In the genomic region with DNA sequence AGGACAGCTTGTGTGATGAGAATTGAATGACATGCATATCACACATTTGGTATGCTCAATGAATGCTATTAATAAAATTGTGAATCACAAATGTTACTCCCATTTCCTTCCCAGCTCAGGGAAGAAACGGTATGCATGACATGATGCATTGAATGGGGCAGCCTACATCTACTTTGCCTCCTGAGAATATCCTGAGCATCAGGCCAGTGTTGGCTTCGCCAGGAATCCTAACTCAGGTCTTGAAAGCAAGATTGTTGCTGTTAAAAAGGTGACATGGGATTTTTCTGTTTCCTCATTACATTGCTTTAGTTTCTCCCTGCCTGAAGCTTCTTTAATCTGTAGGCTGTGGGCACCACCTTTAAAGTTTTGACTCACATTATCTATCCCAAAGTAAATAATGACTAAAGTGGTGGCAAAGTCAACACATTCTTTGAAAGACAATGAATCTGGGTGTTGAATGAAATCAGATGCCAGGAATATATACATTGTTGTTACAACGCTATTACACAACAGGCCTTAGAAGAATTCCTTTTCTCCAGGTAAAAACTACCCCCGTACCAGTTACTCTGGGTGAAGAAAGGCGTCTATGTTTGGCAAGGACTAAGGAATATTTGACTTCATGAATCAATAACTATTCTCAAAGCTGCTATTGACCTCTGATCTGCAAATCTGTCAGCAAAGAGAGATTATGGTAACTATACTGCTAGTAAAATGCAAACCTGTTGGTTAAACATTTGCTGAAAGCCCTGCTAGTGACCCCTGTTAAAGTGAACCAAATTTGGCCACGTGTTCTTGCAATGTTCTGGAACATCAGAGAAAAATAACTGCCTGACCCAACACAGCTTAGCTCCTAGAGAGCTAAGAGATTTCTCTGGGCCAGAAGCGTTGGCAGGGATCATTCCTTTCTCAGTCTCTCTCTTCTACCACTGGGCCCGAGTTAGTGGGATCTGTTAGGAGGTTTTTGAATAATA, we compare ENCODE assay signal across 1 cellular context.
A peak's percentile ranks its signal among the peaks of the same experiment; 100 is the strongest.
TF ChIP-seq lines count a peak whose summit lies in the region.

No MANE protein-coding gene starts in this region.

TF ChIP-seq in HepG2, 621 proteins besides CTCF, POLR2A, EP300 and RAD21 (continued from another document and continues in another):
- TF ChIP-seq, protein P1, sequence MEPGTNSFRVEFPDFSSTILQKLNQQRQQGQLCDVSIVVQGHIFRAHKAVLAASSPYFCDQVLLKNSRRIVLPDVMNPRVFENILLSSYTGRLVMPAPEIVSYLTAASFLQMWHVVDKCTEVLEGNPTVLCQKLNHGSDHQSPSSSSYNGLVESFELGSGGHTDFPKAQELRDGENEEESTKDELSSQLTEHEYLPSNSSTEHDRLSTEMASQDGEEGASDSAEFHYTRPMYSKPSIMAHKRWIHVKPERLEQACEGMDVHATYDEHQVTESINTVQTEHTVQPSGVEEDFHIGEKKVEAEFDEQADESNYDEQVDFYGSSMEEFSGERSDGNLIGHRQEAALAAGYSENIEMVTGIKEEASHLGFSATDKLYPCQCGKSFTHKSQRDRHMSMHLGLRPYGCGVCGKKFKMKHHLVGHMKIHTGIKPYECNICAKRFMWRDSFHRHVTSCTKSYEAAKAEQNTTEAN (CRISPR knock-in tag; conservative IDR thresholded peaks at IDR 0.05) = peak; percentile 75; the same call in 1 of the 2 replicates
- TF ChIP-seq SMARCC2 (IDR thresholded peaks at IDR 0.05) = no peak
- peak; percentile 23; the same call in 1 of the 2 replicates for TF ChIP-seq ZNF556 (CRISPR knock-in tag; IDR thresholded peaks at IDR 0.05; ENCODE audit: borderline replicate concordance)
- TF ChIP-seq WIZ (CRISPR knock-in tag; IDR thresholded peaks at IDR 0.05) = no peak
- TF ChIP-seq NFIC (IDR thresholded peaks at IDR 0.05; ENCODE audit: low read length) = peak; percentile 99
- TF ChIP-seq JARID2 (CRISPR knock-in tag; IDR thresholded peaks at IDR 0.05; ENCODE audit: insufficient replicate concordance) = no peak
- TF ChIP-seq FOXK2 (IDR thresholded peaks at IDR 0.05) = peak; percentile 53; the same call in 1 of the 2 replicates
- no peak for TF ChIP-seq ZKSCAN5 (CRISPR knock-in tag; IDR thresholded peaks at IDR 0.05)
- TF ChIP-seq ZFP37 (CRISPR knock-in tag; IDR thresholded peaks at IDR 0.05; ENCODE audit: borderline replicate concordance) = no peak
- TF ChIP-seq, protein P2, sequence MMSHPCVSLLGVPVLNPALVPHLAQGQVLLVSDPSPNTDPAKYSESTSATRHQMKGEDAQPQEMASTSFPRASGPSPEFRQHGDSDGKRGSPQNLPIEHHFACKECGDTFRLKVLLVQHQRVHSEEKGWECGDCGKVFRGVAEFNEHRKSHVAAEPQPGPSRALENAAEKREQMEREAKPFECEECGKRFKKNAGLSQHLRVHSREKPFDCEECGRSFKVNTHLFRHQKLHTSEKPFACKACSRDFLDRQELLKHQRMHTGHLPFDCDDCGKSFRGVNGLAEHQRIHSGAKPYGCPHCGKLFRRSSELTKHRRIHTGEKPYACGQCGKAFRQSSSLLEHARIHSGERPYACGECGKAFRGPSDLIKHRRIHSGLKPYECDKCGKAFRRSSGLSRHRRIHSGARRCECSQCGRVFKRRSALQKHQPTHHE (CRISPR knock-in tag; IDR thresholded peaks at IDR 0.05; ENCODE audit: borderline replicate concordance) = 0 out of 2 replicates have a peak, but pooled peaks have one; percentile 48
- no peak for TF ChIP-seq NFKB2 (CRISPR knock-in tag; IDR thresholded peaks at IDR 0.05; ENCODE audit: borderline replicate concordance)
- peak; percentile 83 for TF ChIP-seq SAP130 (CRISPR knock-in tag; IDR thresholded peaks at IDR 0.05; ENCODE audit: low read depth)
- no peak for TF ChIP-seq ZNF766 (CRISPR knock-in tag; IDR thresholded peaks at IDR 0.05; ENCODE audit: borderline replicate concordance)
- TF ChIP-seq, protein P3, sequence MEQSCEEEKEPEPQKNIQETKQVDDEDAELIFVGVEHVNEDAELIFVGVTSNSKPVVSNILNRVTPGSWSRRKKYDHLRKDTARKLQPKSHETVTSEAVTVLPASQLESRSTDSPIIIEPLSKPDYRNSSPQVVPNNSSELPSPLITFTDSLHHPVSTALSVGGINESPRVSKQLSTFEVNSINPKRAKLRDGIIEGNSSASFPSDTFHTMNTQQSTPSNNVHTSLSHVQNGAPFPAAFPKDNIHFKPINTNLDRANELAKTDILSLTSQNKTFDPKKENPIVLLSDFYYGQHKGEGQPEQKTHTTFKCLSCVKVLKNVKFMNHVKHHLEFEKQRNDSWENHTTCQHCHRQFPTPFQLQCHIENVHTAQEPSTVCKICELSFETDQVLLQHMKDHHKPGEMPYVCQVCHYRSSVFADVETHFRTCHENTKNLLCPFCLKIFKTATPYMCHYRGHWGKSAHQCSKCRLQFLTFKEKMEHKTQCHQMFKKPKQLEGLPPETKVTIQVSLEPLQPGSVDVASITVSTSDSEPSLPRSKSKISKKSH (CRISPR knock-in tag; IDR thresholded peaks at IDR 0.05; ENCODE audit: borderline replicate concordance) = no peak
- no peak for TF ChIP-seq ZNF451 (CRISPR knock-in tag; IDR thresholded peaks at IDR 0.05)
- peak; percentile 99 for TF ChIP-seq TBX3 (IDR thresholded peaks at IDR 0.05; ENCODE audit: borderline replicate concordance)
- TF ChIP-seq, protein P4, sequence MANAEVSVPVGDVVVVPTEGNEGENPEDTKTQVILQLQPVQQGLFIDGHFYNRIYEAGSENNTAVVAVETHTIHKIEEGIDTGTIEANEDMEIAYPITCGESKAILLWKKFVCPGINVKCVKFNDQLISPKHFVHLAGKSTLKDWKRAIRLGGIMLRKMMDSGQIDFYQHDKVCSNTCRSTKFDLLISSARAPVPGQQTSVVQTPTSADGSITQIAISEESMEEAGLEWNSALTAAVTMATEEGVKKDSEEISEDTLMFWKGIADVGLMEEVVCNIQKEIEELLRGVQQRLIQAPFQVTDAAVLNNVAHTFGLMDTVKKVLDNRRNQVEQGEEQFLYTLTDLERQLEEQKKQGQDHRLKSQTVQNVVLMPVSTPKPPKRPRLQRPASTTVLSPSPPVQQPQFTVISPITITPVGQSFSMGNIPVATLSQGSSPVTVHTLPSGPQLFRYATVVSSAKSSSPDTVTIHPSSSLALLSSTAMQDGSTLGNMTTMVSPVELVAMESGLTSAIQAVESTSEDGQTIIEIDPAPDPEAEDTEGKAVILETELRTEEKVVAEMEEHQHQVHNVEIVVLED (CRISPR knock-in tag; IDR thresholded peaks at IDR 0.05; ENCODE audit: borderline replicate concordance) = no peak; the same call in 1 of the 2 replicates
- TF ChIP-seq ZNF773 (CRISPR knock-in tag; IDR thresholded peaks at IDR 0.05; ENCODE audit: borderline replicate concordance) = no peak
- TF ChIP-seq KDM3A (CRISPR knock-in tag; IDR thresholded peaks at IDR 0.05; ENCODE audit: low read depth) = peak; percentile 41; the same call in 1 of the 2 replicates
- TF ChIP-seq PRPF4 (IDR thresholded peaks at IDR 0.05; ENCODE audit: low read depth, low read length, poor library complexity, severe bottlenecking) = no peak
- TF ChIP-seq ZNF484 (CRISPR knock-in tag; IDR thresholded peaks at IDR 0.05; ENCODE audit: borderline replicate concordance, low read depth) = no peak
- TF ChIP-seq, protein P5, sequence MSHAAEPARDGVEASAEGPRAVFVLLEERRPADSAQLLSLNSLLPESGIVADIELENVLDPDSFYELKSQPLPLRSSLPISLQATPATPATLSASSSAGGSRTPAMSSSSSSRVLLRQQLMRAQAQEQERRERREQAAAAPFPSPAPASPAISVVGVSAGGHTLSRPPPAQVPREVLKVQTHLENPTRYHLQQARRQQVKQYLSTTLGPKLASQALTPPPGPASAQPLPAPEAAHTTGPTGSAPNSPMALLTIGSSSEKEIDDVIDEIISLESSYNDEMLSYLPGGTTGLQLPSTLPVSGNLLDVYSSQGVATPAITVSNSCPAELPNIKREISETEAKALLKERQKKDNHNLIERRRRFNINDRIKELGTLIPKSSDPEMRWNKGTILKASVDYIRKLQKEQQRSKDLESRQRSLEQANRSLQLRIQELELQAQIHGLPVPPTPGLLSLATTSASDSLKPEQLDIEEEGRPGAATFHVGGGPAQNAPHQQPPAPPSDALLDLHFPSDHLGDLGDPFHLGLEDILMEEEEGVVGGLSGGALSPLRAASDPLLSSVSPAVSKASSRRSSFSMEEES (CRISPR knock-in tag; IDR thresholded peaks at IDR 0.05) = peak; percentile 70; the same call in 1 of the 2 replicates
- peak; percentile 79; the same call in 1 of the 2 replicates for TF ChIP-seq JUNB (CRISPR knock-in tag; IDR thresholded peaks at IDR 0.05; ENCODE audit: borderline replicate concordance)
- TF ChIP-seq RFX1 (IDR thresholded peaks at IDR 0.05) = no peak
- TF ChIP-seq, protein P6, sequence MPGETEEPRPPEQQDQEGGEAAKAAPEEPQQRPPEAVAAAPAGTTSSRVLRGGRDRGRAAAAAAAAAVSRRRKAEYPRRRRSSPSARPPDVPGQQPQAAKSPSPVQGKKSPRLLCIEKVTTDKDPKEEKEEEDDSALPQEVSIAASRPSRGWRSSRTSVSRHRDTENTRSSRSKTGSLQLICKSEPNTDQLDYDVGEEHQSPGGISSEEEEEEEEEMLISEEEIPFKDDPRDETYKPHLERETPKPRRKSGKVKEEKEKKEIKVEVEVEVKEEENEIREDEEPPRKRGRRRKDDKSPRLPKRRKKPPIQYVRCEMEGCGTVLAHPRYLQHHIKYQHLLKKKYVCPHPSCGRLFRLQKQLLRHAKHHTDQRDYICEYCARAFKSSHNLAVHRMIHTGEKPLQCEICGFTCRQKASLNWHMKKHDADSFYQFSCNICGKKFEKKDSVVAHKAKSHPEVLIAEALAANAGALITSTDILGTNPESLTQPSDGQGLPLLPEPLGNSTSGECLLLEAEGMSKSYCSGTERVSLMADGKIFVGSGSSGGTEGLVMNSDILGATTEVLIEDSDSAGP (CRISPR knock-in tag; IDR thresholded peaks at IDR 0.05; ENCODE audit: borderline replicate concordance) = no peak
- no peak for TF ChIP-seq ZNF776 (CRISPR knock-in tag; IDR thresholded peaks at IDR 0.05)
- TF ChIP-seq ZNF12 (CRISPR knock-in tag; IDR thresholded peaks at IDR 0.05) = peak; percentile 61; the same call in 1 of the 2 replicates
- TF ChIP-seq, protein P7, sequence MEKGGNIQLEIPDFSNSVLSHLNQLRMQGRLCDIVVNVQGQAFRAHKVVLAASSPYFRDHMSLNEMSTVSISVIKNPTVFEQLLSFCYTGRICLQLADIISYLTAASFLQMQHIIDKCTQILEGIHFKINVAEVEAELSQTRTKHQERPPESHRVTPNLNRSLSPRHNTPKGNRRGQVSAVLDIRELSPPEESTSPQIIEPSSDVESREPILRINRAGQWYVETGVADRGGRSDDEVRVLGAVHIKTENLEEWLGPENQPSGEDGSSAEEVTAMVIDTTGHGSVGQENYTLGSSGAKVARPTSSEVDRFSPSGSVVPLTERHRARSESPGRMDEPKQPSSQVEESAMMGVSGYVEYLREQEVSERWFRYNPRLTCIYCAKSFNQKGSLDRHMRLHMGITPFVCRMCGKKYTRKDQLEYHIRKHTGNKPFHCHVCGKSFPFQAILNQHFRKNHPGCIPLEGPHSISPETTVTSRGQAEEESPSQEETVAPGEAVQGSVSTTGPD (CRISPR knock-in tag; IDR thresholded peaks at IDR 0.05) = peak; percentile 89
- TF ChIP-seq, protein P8, sequence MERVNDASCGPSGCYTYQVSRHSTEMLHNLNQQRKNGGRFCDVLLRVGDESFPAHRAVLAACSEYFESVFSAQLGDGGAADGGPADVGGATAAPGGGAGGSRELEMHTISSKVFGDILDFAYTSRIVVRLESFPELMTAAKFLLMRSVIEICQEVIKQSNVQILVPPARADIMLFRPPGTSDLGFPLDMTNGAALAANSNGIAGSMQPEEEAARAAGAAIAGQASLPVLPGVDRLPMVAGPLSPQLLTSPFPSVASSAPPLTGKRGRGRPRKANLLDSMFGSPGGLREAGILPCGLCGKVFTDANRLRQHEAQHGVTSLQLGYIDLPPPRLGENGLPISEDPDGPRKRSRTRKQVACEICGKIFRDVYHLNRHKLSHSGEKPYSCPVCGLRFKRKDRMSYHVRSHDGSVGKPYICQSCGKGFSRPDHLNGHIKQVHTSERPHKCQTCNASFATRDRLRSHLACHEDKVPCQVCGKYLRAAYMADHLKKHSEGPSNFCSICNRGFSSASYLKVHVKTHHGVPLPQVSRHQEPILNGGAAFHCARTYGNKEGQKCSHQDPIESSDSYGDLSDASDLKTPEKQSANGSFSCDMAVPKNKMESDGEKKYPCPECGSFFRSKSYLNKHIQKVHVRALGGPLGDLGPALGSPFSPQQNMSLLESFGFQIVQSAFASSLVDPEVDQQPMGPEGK (CRISPR knock-in tag; IDR thresholded peaks at IDR 0.05) = peak; percentile 83
- no peak for TF ChIP-seq ZNF10 (CRISPR knock-in tag; IDR thresholded peaks at IDR 0.05; ENCODE audit: borderline replicate concordance, low read depth)
- TF ChIP-seq NR1H2 (CRISPR knock-in tag; IDR thresholded peaks at IDR 0.05; ENCODE audit: borderline replicate concordance, low read depth) = no peak; the same call in 1 of the 2 replicates
- no peak for TF ChIP-seq ZNF33A (CRISPR knock-in tag; IDR thresholded peaks at IDR 0.05; ENCODE audit: borderline replicate concordance)
- TF ChIP-seq ZNF577 (CRISPR knock-in tag; IDR thresholded peaks at IDR 0.05; ENCODE audit: borderline replicate concordance, low read depth) = no peak
- no peak for TF ChIP-seq SP1 (IDR thresholded peaks at IDR 0.05)
- no peak for TF ChIP-seq SP1 (CRISPR knock-in tag; IDR thresholded peaks at IDR 0.05)
- TF ChIP-seq, protein P9, sequence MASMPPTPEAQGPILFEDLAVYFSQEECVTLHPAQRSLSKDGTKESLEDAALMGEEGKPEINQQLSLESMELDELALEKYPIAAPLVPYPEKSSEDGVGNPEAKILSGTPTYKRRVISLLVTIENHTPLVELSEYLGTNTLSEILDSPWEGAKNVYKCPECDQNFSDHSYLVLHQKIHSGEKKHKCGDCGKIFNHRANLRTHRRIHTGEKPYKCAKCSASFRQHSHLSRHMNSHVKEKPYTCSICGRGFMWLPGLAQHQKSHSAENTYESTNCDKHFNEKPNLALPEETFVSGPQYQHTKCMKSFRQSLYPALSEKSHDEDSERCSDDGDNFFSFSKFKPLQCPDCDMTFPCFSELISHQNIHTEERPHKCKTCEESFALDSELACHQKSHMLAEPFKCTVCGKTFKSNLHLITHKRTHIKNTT (CRISPR knock-in tag; IDR thresholded peaks at IDR 0.05) = no peak
- peak; percentile 85 for TF ChIP-seq KAT8 (CRISPR knock-in tag; IDR thresholded peaks at IDR 0.05)
- TF ChIP-seq ZEB1 (IDR thresholded peaks at IDR 0.05; ENCODE audit: insufficient replicate concordance, low read depth) = peak; percentile 98
- no peak for TF ChIP-seq CCDC6 (CRISPR knock-in tag; IDR thresholded peaks at IDR 0.05)
- TF ChIP-seq SYNCRIP (IDR thresholded peaks at IDR 0.05; ENCODE audit: insufficient read depth, low read depth, low read length) = no peak
- TF ChIP-seq KMT2B (CRISPR knock-in tag; IDR thresholded peaks at IDR 0.05) = peak; percentile 69
